Comparison of ENCODE assay signal across 1 cellular context in the genomic region with DNA sequence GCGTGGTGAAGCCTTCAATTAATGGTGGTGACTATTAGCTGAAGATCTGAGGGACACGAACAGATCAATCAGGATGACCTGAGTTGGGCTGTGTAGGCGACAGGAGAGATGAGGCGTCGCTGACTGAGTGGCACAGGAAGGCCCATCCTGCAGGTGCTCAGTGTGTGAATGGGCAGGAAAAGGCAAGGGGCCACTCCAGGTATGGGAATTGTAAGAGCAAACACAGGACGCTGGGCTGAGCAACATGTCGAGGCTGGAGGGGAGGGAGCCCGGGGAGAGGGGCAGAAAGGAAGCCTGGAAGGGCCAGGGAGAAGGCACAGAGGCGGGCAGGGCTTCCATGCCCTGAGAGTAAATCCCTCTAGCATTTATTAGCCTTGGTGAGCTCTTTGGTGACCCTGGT.
TF ChIP-seq lines count a peak whose summit lies in the region.

No MANE protein-coding gene starts in this region.

TF ChIP-seq in HepG2, 621 proteins besides CTCF, POLR2A, EP300 and RAD21 (continued from another document and continues in another):
- TF ChIP-seq PLRG1 (conservative IDR thresholded peaks at IDR 0.05), result no peak
- TF ChIP-seq NR2F1 (CRISPR knock-in tag; IDR thresholded peaks at IDR 0.05), result no peak
- no peak for TF ChIP-seq ZNF234 (CRISPR knock-in tag; conservative IDR thresholded peaks at IDR 0.05)
- TF ChIP-seq, protein P1, sequence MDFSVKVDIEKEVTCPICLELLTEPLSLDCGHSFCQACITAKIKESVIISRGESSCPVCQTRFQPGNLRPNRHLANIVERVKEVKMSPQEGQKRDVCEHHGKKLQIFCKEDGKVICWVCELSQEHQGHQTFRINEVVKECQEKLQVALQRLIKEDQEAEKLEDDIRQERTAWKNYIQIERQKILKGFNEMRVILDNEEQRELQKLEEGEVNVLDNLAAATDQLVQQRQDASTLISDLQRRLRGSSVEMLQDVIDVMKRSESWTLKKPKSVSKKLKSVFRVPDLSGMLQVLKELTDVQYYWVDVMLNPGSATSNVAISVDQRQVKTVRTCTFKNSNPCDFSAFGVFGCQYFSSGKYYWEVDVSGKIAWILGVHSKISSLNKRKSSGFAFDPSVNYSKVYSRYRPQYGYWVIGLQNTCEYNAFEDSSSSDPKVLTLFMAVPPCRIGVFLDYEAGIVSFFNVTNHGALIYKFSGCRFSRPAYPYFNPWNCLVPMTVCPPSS (IDR thresholded peaks at IDR 0.05), result no peak
- TF ChIP-seq, protein P2, sequence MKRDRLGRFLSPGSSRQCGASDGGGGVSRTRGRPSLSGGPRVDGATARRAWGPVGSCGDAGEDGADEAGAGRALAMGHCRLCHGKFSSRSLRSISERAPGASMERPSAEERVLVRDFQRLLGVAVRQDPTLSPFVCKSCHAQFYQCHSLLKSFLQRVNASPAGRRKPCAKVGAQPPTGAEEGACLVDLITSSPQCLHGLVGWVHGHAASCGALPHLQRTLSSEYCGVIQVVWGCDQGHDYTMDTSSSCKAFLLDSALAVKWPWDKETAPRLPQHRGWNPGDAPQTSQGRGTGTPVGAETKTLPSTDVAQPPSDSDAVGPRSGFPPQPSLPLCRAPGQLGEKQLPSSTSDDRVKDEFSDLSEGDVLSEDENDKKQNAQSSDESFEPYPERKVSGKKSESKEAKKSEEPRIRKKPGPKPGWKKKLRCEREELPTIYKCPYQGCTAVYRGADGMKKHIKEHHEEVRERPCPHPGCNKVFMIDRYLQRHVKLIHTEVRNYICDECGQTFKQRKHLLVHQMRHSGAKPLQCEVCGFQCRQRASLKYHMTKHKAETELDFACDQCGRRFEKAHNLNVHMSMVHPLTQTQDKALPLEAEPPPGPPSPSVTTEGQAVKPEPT (CRISPR knock-in tag; IDR thresholded peaks at IDR 0.05; ENCODE audit: low read depth), result no peak
- TF ChIP-seq RBAK (CRISPR knock-in tag; IDR thresholded peaks at IDR 0.05), result no peak
- TF ChIP-seq, protein P3, sequence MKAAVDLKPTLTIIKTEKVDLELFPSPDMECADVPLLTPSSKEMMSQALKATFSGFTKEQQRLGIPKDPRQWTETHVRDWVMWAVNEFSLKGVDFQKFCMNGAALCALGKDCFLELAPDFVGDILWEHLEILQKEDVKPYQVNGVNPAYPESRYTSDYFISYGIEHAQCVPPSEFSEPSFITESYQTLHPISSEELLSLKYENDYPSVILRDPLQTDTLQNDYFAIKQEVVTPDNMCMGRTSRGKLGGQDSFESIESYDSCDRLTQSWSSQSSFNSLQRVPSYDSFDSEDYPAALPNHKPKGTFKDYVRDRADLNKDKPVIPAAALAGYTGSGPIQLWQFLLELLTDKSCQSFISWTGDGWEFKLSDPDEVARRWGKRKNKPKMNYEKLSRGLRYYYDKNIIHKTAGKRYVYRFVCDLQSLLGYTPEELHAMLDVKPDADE (CRISPR knock-in tag; IDR thresholded peaks at IDR 0.05), result no peak
- TF ChIP-seq ZNF17 (CRISPR knock-in tag; IDR thresholded peaks at IDR 0.05), result no peak
- TF ChIP-seq, protein P4, sequence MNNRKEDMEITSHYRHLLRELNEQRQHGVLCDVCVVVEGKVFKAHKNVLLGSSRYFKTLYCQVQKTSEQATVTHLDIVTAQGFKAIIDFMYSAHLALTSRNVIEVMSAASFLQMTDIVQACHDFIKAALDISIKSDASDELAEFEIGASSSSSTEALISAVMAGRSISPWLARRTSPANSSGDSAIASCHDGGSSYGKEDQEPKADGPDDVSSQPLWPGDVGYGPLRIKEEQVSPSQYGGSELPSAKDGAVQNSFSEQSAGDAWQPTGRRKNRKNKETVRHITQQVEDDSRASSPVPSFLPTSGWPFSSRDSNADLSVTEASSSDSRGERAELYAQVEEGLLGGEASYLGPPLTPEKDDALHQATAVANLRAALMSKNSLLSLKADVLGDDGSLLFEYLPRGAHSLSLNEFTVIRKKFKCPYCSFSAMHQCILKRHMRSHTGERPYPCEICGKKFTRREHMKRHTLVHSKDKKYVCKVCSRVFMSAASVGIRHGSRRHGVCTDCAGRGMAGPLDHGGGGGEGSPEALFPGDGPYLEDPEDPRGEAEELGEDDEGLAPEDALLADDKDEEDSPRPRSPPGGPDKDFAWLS (CRISPR knock-in tag; IDR thresholded peaks at IDR 0.05; ENCODE audit: borderline replicate concordance), result no peak
- no peak for TF ChIP-seq AGO1 (IDR thresholded peaks at IDR 0.05; ENCODE audit: low read depth, low read length, poor library complexity, severe bottlenecking)
- TF ChIP-seq FOXO1 (CRISPR knock-in tag; IDR thresholded peaks at IDR 0.05), result no peak
- TF ChIP-seq ZNF543 (CRISPR knock-in tag; IDR thresholded peaks at IDR 0.05), result no peak
- TF ChIP-seq ZNF883 (CRISPR knock-in tag; IDR thresholded peaks at IDR 0.05; ENCODE audit: not compliant biosample characterization), result no peak
- TF ChIP-seq GLI4 (CRISPR knock-in tag; IDR thresholded peaks at IDR 0.05; ENCODE audit: borderline replicate concordance), result no peak
- TF ChIP-seq ZEB1 (IDR thresholded peaks at IDR 0.05; ENCODE audit: insufficient replicate concordance, low read depth), result no peak
- TF ChIP-seq SUZ12 (IDR thresholded peaks at IDR 0.05; ENCODE audit: low read depth, low read length), result no peak
- TF ChIP-seq GATAD2A (CRISPR knock-in tag; IDR thresholded peaks at IDR 0.05), result peak; percentile 46; the same call in 1 of the 2 replicates
- TF ChIP-seq, protein P5, sequence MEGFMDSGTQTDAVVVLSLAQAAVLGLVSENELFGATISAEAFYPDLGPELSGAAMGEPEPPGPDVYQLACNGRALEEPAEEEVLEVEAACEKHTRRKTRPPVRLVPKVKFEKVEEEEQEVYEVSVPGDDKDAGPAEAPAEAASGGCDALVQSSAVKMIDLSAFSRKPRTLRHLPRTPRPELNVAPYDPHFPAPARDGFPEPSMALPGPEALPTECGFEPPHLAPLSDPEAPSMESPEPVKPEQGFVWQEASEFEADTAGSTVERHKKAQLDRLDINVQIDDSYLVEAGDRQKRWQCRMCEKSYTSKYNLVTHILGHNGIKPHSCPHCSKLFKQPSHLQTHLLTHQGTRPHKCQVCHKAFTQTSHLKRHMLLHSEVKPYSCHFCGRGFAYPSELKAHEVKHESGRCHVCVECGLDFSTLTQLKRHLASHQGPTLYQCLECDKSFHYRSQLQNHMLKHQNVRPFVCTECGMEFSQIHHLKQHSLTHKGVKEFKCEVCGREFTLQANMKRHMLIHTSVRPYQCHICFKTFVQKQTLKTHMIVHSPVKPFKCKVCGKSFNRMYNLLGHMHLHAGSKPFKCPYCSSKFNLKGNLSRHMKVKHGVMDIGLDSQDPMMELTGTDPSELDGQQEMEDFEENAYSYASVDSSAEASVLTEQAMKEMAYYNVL (CRISPR knock-in tag; IDR thresholded peaks at IDR 0.05; ENCODE audit: borderline replicate concordance), result 0 out of 2 replicates have a peak, but pooled peaks have one; percentile 21
- TF ChIP-seq, protein P6, sequence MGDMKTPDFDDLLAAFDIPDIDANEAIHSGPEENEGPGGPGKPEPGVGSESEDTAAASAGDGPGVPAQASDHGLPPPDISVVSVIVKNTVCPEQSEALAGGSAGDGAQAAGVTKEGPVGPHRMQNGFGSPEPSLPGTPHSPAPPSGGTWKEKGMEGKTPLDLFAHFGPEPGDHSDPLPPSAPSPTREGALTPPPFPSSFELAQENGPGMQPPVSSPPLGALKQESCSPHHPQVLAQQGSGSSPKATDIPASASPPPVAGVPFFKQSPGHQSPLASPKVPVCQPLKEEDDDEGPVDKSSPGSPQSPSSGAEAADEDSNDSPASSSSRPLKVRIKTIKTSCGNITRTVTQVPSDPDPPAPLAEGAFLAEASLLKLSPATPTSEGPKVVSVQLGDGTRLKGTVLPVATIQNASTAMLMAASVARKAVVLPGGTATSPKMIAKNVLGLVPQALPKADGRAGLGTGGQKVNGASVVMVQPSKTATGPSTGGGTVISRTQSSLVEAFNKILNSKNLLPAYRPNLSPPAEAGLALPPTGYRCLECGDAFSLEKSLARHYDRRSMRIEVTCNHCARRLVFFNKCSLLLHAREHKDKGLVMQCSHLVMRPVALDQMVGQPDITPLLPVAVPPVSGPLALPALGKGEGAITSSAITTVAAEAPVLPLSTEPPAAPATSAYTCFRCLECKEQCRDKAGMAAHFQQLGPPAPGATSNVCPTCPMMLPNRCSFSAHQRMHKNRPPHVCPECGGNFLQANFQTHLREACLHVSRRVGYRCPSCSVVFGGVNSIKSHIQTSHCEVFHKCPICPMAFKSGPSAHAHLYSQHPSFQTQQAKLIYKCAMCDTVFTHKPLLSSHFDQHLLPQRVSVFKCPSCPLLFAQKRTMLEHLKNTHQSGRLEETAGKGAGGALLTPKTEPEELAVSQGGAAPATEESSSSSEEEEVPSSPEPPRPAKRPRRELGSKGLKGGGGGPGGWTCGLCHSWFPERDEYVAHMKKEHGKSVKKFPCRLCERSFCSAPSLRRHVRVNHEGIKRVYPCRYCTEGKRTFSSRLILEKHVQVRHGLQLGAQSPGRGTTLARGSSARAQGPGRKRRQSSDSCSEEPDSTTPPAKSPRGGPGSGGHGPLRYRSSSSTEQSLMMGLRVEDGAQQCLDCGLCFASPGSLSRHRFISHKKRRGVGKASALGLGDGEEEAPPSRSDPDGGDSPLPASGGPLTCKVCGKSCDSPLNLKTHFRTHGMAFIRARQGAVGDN (CRISPR knock-in tag; IDR thresholded peaks at IDR 0.05), result peak; percentile 67
- TF ChIP-seq, protein P7, sequence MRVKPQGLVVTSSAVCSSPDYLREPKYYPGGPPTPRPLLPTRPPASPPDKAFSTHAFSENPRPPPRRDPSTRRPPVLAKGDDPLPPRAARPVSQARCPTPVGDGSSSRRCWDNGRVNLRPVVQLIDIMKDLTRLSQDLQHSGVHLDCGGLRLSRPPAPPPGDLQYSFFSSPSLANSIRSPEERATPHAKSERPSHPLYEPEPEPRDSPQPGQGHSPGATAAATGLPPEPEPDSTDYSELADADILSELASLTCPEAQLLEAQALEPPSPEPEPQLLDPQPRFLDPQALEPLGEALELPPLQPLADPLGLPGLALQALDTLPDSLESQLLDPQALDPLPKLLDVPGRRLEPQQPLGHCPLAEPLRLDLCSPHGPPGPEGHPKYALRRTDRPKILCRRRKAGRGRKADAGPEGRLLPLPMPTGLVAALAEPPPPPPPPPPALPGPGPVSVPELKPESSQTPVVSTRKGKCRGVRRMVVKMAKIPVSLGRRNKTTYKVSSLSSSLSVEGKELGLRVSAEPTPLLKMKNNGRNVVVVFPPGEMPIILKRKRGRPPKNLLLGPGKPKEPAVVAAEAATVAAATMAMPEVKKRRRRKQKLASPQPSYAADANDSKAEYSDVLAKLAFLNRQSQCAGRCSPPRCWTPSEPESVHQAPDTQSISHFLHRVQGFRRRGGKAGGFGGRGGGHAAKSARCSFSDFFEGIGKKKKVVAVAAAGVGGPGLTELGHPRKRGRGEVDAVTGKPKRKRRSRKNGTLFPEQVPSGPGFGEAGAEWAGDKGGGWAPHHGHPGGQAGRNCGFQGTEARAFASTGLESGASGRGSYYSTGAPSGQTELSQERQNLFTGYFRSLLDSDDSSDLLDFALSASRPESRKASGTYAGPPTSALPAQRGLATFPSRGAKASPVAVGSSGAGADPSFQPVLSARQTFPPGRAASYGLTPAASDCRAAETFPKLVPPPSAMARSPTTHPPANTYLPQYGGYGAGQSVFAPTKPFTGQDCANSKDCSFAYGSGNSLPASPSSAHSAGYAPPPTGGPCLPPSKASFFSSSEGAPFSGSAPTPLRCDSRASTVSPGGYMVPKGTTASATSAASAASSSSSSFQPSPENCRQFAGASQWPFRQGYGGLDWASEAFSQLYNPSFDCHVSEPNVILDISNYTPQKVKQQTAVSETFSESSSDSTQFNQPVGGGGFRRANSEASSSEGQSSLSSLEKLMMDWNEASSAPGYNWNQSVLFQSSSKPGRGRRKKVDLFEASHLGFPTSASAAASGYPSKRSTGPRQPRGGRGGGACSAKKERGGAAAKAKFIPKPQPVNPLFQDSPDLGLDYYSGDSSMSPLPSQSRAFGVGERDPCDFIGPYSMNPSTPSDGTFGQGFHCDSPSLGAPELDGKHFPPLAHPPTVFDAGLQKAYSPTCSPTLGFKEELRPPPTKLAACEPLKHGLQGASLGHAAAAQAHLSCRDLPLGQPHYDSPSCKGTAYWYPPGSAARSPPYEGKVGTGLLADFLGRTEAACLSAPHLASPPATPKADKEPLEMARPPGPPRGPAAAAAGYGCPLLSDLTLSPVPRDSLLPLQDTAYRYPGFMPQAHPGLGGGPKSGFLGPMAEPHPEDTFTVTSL (CRISPR knock-in tag; IDR thresholded peaks at IDR 0.05; ENCODE audit: borderline replicate concordance), result no peak
- TF ChIP-seq KDM2A (CRISPR knock-in tag; IDR thresholded peaks at IDR 0.05; ENCODE audit: borderline replicate concordance, low read depth), result no peak
- TF ChIP-seq FOXJ3 (CRISPR knock-in tag; IDR thresholded peaks at IDR 0.05; ENCODE audit: borderline replicate concordance), result no peak
- TF ChIP-seq, protein P8, sequence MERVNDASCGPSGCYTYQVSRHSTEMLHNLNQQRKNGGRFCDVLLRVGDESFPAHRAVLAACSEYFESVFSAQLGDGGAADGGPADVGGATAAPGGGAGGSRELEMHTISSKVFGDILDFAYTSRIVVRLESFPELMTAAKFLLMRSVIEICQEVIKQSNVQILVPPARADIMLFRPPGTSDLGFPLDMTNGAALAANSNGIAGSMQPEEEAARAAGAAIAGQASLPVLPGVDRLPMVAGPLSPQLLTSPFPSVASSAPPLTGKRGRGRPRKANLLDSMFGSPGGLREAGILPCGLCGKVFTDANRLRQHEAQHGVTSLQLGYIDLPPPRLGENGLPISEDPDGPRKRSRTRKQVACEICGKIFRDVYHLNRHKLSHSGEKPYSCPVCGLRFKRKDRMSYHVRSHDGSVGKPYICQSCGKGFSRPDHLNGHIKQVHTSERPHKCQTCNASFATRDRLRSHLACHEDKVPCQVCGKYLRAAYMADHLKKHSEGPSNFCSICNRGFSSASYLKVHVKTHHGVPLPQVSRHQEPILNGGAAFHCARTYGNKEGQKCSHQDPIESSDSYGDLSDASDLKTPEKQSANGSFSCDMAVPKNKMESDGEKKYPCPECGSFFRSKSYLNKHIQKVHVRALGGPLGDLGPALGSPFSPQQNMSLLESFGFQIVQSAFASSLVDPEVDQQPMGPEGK (CRISPR knock-in tag; IDR thresholded peaks at IDR 0.05), result no peak
- no peak for TF ChIP-seq NCOA1 (CRISPR knock-in tag; IDR thresholded peaks at IDR 0.05)
- no peak for TF ChIP-seq MIER3 (CRISPR knock-in tag; IDR thresholded peaks at IDR 0.05; ENCODE audit: borderline replicate concordance)
- TF ChIP-seq ZNF556 (CRISPR knock-in tag; IDR thresholded peaks at IDR 0.05; ENCODE audit: borderline replicate concordance), result no peak
- no peak for TF ChIP-seq IRF2 (CRISPR knock-in tag; IDR thresholded peaks at IDR 0.05)
- TF ChIP-seq EEA1 (CRISPR knock-in tag; IDR thresholded peaks at IDR 0.05; ENCODE audit: borderline replicate concordance), result no peak
- no peak for TF ChIP-seq SRSF1 (optimal IDR thresholded peaks at IDR 0.05; ENCODE audit: low read depth, low read length)
- TF ChIP-seq FOXA3 (CRISPR knock-in tag; IDR thresholded peaks at IDR 0.05), result no peak
- TF ChIP-seq ZFX (CRISPR knock-in tag; IDR thresholded peaks at IDR 0.05; ENCODE audit: low read depth), result 0 out of 2 replicates have a peak, but pooled peaks have one; percentile 32
- no peak for TF ChIP-seq ZSCAN20 (CRISPR knock-in tag; IDR thresholded peaks at IDR 0.05; ENCODE audit: borderline replicate concordance)
